In the genomic region with DNA sequence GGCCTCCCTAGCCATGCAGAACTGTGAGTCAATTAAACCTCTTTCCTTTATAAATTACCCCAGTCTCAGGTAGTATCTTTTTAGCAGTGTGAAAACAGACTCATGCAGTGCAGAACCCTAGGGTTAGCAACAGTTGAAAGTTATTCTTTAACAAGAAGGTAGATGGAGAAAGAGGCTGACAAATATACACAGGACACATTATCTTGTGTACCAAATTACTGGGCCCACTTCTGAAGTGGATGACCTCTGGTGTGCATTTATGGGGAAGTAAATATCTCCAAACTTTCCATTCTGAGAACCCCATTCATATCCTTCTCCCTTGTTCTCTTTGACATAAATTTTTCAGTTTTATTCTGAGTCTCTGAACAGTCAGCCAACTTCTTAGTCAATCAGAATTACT, we compare ENCODE assay signal across 28 cellular contexts.
"Had no signal": no experiment of that assay in that cellular context is flagged by ENCODE, and none has a peak within 500 bp of the region (broad histone marks: within the 10 kb centered on the region; RNA-seq: fewer than 3 reads in every experiment).

No MANE protein-coding gene starts in this region.

- H3K9ac ChIP-seq: neural progenitor cell, parathyroid adenoma had no signal

- H3K9me3 ChIP-seq: ovary, psoas muscle, spleen, suprapubic skin, testis, tibial artery, transverse colon, upper lobe of right lung, uterus had no signal

- H3K4me2 ChIP-seq: neural progenitor cell, smooth muscle cell had no signal

- H3K4me1 ChIP-seq: neural progenitor cell, parathyroid adenoma, psoas muscle, spleen, suprapubic skin, testis, tibial artery, upper lobe of right lung, uterus had no signal

- H3K27ac ChIP-seq: neural progenitor cell, ovary, parathyroid adenoma, psoas muscle, skin epidermis, spleen, suprapubic skin, testis, tibial artery, transverse colon, upper lobe of right lung, uterus had no signal

- H3K79me2 ChIP-seq: parathyroid adenoma had no signal

- H3K36me3 ChIP-seq: neural progenitor cell, ovary, spleen, suprapubic skin, tibial artery, transverse colon, upper lobe of right lung, uterus had no signal

- H3K27me3 ChIP-seq: neural progenitor cell, ovary, spleen, suprapubic skin, testis, tibial artery, transverse colon, upper lobe of right lung, uterus had no signal

- ATAC-seq: natural killer cell; psoas muscle; right cardiac atrium; sciatic nerve; stimulated activated memory B cell treated with anti-CD40 and anti-IgM and Interleukin-4, amounts not matched to agents 10 μg/mL and 1 μg/mL and 100 μg/mL, for 72 hours; stimulated activated naive CD8-positive, alpha-beta T cell treated with anti-CD3 and anti-CD28 coated beads, Interleukin-15, amount 100 ng/mL, for 72 hours; stimulated activated naive CD8-positive, alpha-beta T cell treated with anti-CD3 and anti-CD28 coated beads, Interleukin-15, Interleukin-2, amounts not matched to agents 100 U/mL and 50 U/mL, for 24 hours; upper lobe of right lung had no signal

- DNase-seq: natural killer cell; occipital lobe; ovary; posterior cingulate gyrus; psoas muscle; right cardiac atrium; spleen; stimulated activated CD4-positive, alpha-beta T cell treated with anti-CD3 and anti-CD28 coated beads, Interleukin-12 subunit alpha, Interleukin-12 subunit beta, amount 100 ng/mL, for 4 hours; stimulated activated CD4-positive, alpha-beta T cell treated with anti-CD3 and anti-CD28 coated beads, Interleukin-1b, Interleukin-23, amount 100 ng/mL, for 48 hours; stimulated activated CD4-positive, alpha-beta T cell treated with anti-CD3 and anti-CD28 coated beads, Interleukin-4, amount 100 ng/mL, for 1 hour; stimulated activated CD4-positive, alpha-beta T cell treated with anti-CD3 and anti-CD28 coated beads, Interleukin-4, amount 100 ng/mL, for 4 hours; stimulated activated CD8-positive, alpha-beta memory T cell treated with anti-CD3 and anti-CD28 coated beads, Interleukin-4, amount 100 ng/mL, for 48 hours; stimulated activated naive CD4-positive, alpha-beta T cell; stimulated activated naive CD8-positive, alpha-beta T cell treated with anti-CD3 and anti-CD28 coated beads, Interleukin-15, amount 100 ng/mL, for 72 hours; stimulated activated naive CD8-positive, alpha-beta T cell treated with anti-CD3 and anti-CD28 coated beads, Interleukin-15, Interleukin-2, amounts not matched to agents 100 U/mL and 50 U/mL, for 24 hours; substantia nigra; testis; tibial artery; transverse colon; upper lobe of right lung; uterus had no signal

- H2AFZ ChIP-seq: neural progenitor cell, parathyroid adenoma had no signal

- H3K4me3 ChIP-seq: neural progenitor cell, ovary, psoas muscle, skin epidermis, smooth muscle cell, spleen, suprapubic skin, testis, tibial artery, transverse colon, upper lobe of right lung, uterus had no signal
